9 cellular contexts compared by ENCODE assay signal in the genomic region with DNA sequence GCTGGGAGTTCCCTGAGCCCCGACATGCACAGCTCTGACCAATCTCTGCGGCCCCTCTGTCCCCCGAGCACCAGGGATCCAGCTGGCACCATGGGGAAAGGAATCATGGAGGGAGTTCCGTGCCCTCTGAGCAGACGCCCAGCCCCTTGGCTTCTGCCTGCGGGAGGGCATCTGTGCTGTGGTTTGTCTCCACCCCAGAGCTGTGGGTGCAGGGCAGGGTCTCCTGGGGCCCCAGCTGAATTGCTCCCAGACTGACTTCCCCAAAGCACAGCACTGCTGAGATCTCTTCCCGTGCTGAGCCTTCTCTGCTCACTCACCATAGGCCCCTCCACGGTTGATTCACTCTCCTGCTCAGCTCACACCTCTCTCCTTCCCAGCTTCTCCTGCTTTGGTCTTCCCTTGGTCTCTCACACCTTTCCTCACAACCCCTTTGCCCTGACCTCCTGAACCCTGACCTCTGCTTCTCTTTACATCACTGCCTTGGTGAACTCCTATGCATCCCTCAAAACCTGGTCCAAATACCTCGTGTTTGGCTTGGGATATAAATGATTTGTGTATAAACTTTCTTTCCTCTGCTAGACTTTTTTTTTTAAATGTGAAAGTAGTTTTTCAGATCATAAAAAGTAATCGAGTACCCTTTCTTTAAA.
DNase-seq lines count a peak whose midpoint lies in the region; ATAC-seq, FAIRE-seq and TF ChIP-seq lines count a peak whose summit lies in the region.
"Had no signal": no experiment of that assay in that cellular context is flagged by ENCODE, and none has a peak within 500 bp of the region (broad histone marks: within the 10 kb centered on the region; RNA-seq: fewer than 3 reads in every experiment).

No MANE protein-coding gene starts in this region.

- peak overlapping the region; percentile 94 for H3K27ac Mint-ChIP-seq in activated CD4-positive, alpha-beta memory T cell treated with anti-CD3 and anti-CD28 coated beads, Interleukin-2, amount 10 ng/mL, durations not matched to agents 7 days and 5 days

- POLR2A ChIA-PET in activated CD4-positive, alpha-beta memory T cell treated with anti-CD3 and anti-CD28 coated beads, Interleukin-2, amount 10 ng/mL, durations not matched to agents 7 days and 5 days (lab: Charles Lee), result interaction anchor here (1.0 to 9.5 kb wide), 18 partner anchors 10 to 75 kb away, joined by 3 to 140 read pairs (median 7); no protein-coding TSS in a partner anchor

- intact Hi-C loops in Right ventricle myocardium superior (cut with DNase I) (no loop called here), cardiac septum (cut with DNase I) (loop anchor here (5.0 kb wide), 1 partner anchor 86 kb away; no protein-coding TSS in a partner anchor), mucosa of descending colon (cut with DNase I, micrococcal nuclease) (no loop called here), vagina (cut with DNase I) (no loop called here), head of caudate nucleus (cut with DNase I) (no loop called here)

- ATAC-seq in Right ventricle myocardium superior (ENCODE audit: poor library complexity), result peak; percentile 3
- ATAC-seq in mucosa of descending colon, result peak; percentile 31

- peaks cover 95% of the 10 kb centered on the region for H3K4me1 Mint-ChIP-seq in activated CD4-positive, alpha-beta memory T cell treated with anti-CD3 and anti-CD28 coated beads, Interleukin-2, amount 10 ng/mL, durations not matched to agents 7 days and 5 days

- peak overlapping the region; percentile 90 for H3K27ac ChIP-seq in vagina

- FAIRE-seq in D721Med (lab: Jason Lieb, UNC), result no peak
- FAIRE-seq: frontal cortex had no signal

- DNase-seq in Right ventricle myocardium superior, result peak; percentile 62
- DNase-seq in cardiac septum (ENCODE audit: low spot score), result no peak
- DNase-seq in activated CD4-positive, alpha-beta memory T cell treated with anti-CD3 and anti-CD28 coated beads, Interleukin-2, amount 10 ng/mL, durations not matched to agents 7 days and 5 days, result no peak
- DNase-seq in mucosa of descending colon, result no peak
- DNase-seq in vagina (ENCODE audit: extremely low spot score in 2 of 2), result no peak
- no peak for DNase-seq in NCI-H1105 (lab: John Stamatoyannopoulos, UW)
- no peak for DNase-seq in head of caudate nucleus
- no peak for DNase-seq in D721Med (ENCODE audit: insufficient read length, low spot score)

- peak overlapping the region; percentile 92 for H3K4me3 Mint-ChIP-seq in activated CD4-positive, alpha-beta memory T cell treated with anti-CD3 and anti-CD28 coated beads, Interleukin-2, amount 10 ng/mL, durations not matched to agents 7 days and 5 days

- CTCF ChIA-PET in activated CD4-positive, alpha-beta memory T cell treated with anti-CD3 and anti-CD28 coated beads, Interleukin-2, amount 10 ng/mL, durations not matched to agents 7 days and 5 days (lab: Charles Lee), result interaction anchor here (0.6 to 2.2 kb wide), 5 partner anchors 16 to 784 kb away, joined by 3 to 12 read pairs (median 7); no protein-coding TSS in a partner anchor

- H3K36me3 Mint-ChIP-seq in activated CD4-positive, alpha-beta memory T cell treated with anti-CD3 and anti-CD28 coated beads, Interleukin-2, amount 10 ng/mL, durations not matched to agents 7 days and 5 days (ENCODE audit: low read depth), result peaks cover 71% of the 10 kb centered on the region

- TF ChIP-seq POLR2A in vagina (IDR thresholded peaks at IDR 0.05), result no peak

- no peaks in the 10 kb centered on the region for H3K27me3 ChIP-seq in vagina

- H3K36me3 ChIP-seq in mucosa of descending colon (ENCODE audit: low read depth) (no peaks in the 10 kb centered on the region), vagina (peaks cover 0 to 12% of the 10 kb centered on the region in 2 donors)

- H3K4me3 ChIP-seq in mucosa of descending colon (no peak overlapping the region), vagina (peak overlapping the region in 1 of 2 donors; percentile 5)

- peaks cover 35% of the 10 kb centered on the region for H3K4me1 ChIP-seq in mucosa of descending colon (ENCODE audit: low read depth)
- peaks cover 78% of the 10 kb centered on the region for H3K4me1 ChIP-seq in vagina

- TF ChIP-seq CTCF in mucosa of descending colon (IDR thresholded peaks at IDR 0.05) (no peak), vagina (IDR thresholded peaks at IDR 0.05) (no peak), D721Med (IDR thresholded peaks at IDR 0.05; ENCODE audit: insufficient read depth, missing control alignments) (no peak)

- H3K27me3 Mint-ChIP-seq in activated CD4-positive, alpha-beta memory T cell treated with anti-CD3 and anti-CD28 coated beads, Interleukin-2, amount 10 ng/mL, durations not matched to agents 7 days and 5 days, result no peaks in the 10 kb centered on the region

- H3K9me3 ChIP-seq in mucosa of descending colon (no peaks in the 10 kb centered on the region), vagina (no peaks in the 10 kb centered on the region)

- H3K9me3 Mint-ChIP-seq in activated CD4-positive, alpha-beta memory T cell treated with anti-CD3 and anti-CD28 coated beads, Interleukin-2, amount 10 ng/mL, durations not matched to agents 7 days and 5 days, result no peaks in the 10 kb centered on the region
